8 cellular contexts compared by ENCODE assay signal in genomic region chr12:102958073-102958829, GRCh38. TPM values are rescaled to one million over a fixed set of nuclear protein-coding genes. Genes with fewer than 3 reads are reported as not detected.
DNase-seq lines count a peak whose midpoint lies in the region; ATAC-seq and TF ChIP-seq lines count a peak whose summit lies in the region.

No MANE protein-coding gene starts in this region.

- H3K9me3 ChIP-seq in tibial artery, result peaks cover 0 to 3% (median 0%) of the 10 kb centered on the region in 3 donors

- peak; percentile 61 for DNase-seq in Caki2 (ENCODE audit: low read depth)
- DNase-seq in kidney tubule cell (ENCODE audit: low spot score), result peak; percentile 70
- DNase-seq in tibial artery, result no peak
- no peak for DNase-seq in kidney glomerular epithelial cell (lab: John Stamatoyannopoulos, UW)
- no peak for DNase-seq in posterior vena cava (ENCODE audit: low spot score)

- peak; percentile 69 for ATAC-seq in GM19035 (IDR thresholded peaks at IDR 0.05; ENCODE audit: unreplicated experiment)
- peak; percentile 35 for ATAC-seq in HG03378 (IDR thresholded peaks at IDR 0.05; ENCODE audit: unreplicated experiment)

- peaks cover 0 to 91% of the 10 kb centered on the region in 2 donors for H3K27me3 ChIP-seq in tibial artery

- H3K36me3 ChIP-seq in tibial artery, result no peaks in the 10 kb centered on the region

- H3K4me3 ChIP-seq in tibial artery, result peak overlapping the region; percentile 39 to 48

- in situ Hi-C loops in Caki2 (cut with HindIII; ENCODE audit: low pct_unique_long_range_greater_than_20kb, low sequenced_read_pairs), result no loop called here

- H3K4me1 ChIP-seq in tibial artery, result peaks cover 0 to 34% (median 23%) of the 10 kb centered on the region in 4 donors

- no peak for TF ChIP-seq CTCF in tibial artery (IDR thresholded peaks at IDR 0.05)

- peak overlapping the region; percentile 35 for H3K27ac ChIP-seq in angular gyrus (ENCODE audit: low read depth, low read length)
- H3K27ac ChIP-seq in tibial artery, result no peak overlapping the region

- intact Hi-C loops in tibial artery (cut with DNase I; ENCODE audit: low total_unique reads) (loop anchor here (10.0 kb wide), 1 partner anchor 587 kb away; no protein-coding TSS in a partner anchor), posterior vena cava (cut with DNase I) (no loop called here)

RNA-seq across cellular contexts. Expression of gene ASCL1, which starts 0.8 kb away (rescaled TPM):
- not detected in 2 replicates for total RNA-seq in Caki2 (2014; rRNA removed; shearing (Covaris generic); ENCODE audit: low replicate concordance)
- total RNA-seq in posterior vena cava, result not detected

RNA-seq across cellular contexts. Expression of gene PAH, which starts 41.2 kb away (rescaled TPM):
- total RNA-seq in Caki2 (2014; rRNA removed; shearing (Covaris generic); ENCODE audit: low replicate concordance), result not detected in 2 replicates
- under 1 TPM in 1 of 2 donors, not detected in 1; 0.37 TPM for total RNA-seq in posterior vena cava

Comparison
In these comparisons a context has a peak if more than half of its experiments do, and no peak if none do; other contexts are left out.
1. DNase-seq: peak in Caki2 (single experiment) and kidney tubule cell (single experiment); none in tibial artery (0 of 2), kidney glomerular epithelial cell (single experiment) and posterior vena cava (single experiment).